34 cellular contexts compared by ENCODE assay signal in genomic region chrX:111812889-111813563, GRCh38.
"Had no signal": no experiment of that assay in that cellular context is flagged by ENCODE, and none has a peak within 500 bp of the region (broad histone marks: within the 10 kb centered on the region; RNA-seq: fewer than 3 reads in every experiment).

No MANE protein-coding gene starts in this region.

- DNase-seq: Karpas-422, Kasumi-1, MG63, MM.1S, MV-4-11, NCI-H1048, NCI-H1092, NCI-H1092 treated with DMSO at 0.1 percent for 48 hours, NCI-H1105, NCI-H1105 treated with DMSO at 0.1 percent for 48 hours, NCI-H1417, NCI-H1417 treated with DMSO at 0.1 percent for 48 hours, NCI-H1436, NCI-H1436 treated with DMSO at 0.1 percent for 48 hours, NCI-H146, NCI-H1694, NCI-H1694 treated with DMSO at 0.1 percent for 48 hours, NCI-H187, NCI-H187 treated with DMSO at 0.1 percent for 48 hours, NCI-H1930, NCI-H2029, NCI-H2029 treated with DMSO at 0.1 percent for 48 hours, NCI-H2081, NCI-H2081 treated with DMSO at 0.1 percent for 48 hours, NCI-H2107, NCI-H2171, NCI-H2171 treated with DMSO at 0.1 percent for 48 hours, NCI-H2227 treated with DMSO at 0.1 percent for 48 hours, NCI-H226, NCI-H345, NCI-H446, NCI-H446 treated with DMSO at 0.1 percent for 48 hours, NCI-H510A, NCI-H510A treated with DMSO at 0.1 percent for 48 hours had no signal

- H3K4me3 ChIP-seq: MG63 had no signal

- H3K27me3 ChIP-seq: MG63 had no signal

- H3K9me3 ChIP-seq: MG63 had no signal

- H3K36me3 ChIP-seq: MG63 had no signal
